8 cellular contexts compared by ENCODE assay signal in genomic region chr5:180832638-180833068, GRCh38. TPM values are rescaled to one million over a fixed set of nuclear protein-coding genes. Genes with fewer than 3 reads are reported as not detected.
A peak's percentile ranks its signal among the peaks of the same experiment; 100 is the strongest.
DNase-seq lines count a peak whose midpoint lies in the region; ATAC-seq, FAIRE-seq and TF ChIP-seq lines count a peak whose summit lies in the region.

No MANE protein-coding gene starts in this region.

- 70 to 90% methylated on average over 2 of the region's 2 CpGs for WGBS in upper lobe of left lung, 2 donors

- no peak for TF ChIP-seq CTCF in upper lobe of left lung (IDR thresholded peaks at IDR 0.05)
- TF ChIP-seq CTCF in BE2C (IDR thresholded peaks at IDR 0.05; ENCODE audit: low read depth, low read length) = no peak
- TF ChIP-seq CTCF in D721Med (IDR thresholded peaks at IDR 0.05; ENCODE audit: insufficient read depth, missing control alignments) = no peak

- no peaks in the 10 kb centered on the region for H3K27me3 ChIP-seq in upper lobe of left lung
- H3K27me3 ChIP-seq in BE2C = no peaks in the 10 kb centered on the region

- H3K27ac ChIP-seq in upper lobe of left lung = peak overlapping the region; percentile 98 to 99 (median 98)

- peak overlapping the region; percentile 97 for H3K4me3 Mint-ChIP-seq in T-helper 1 cell treated with Interleukin-12 subunit alpha and Interleukin-12 subunit beta and Interleukin-4 antibody, amounts not matched to agents 30 μg/mL and 1 μg/mL, for 36 hours

- H3K4me1 ChIP-seq in upper lobe of left lung (peaks cover 20 to 36% (median 30%) of the 10 kb centered on the region in 4 donors), BE2C (no peaks in the 10 kb centered on the region)

- peaks cover 3 to 32% (median 14%) of the 10 kb centered on the region in 4 donors for H3K36me3 ChIP-seq in upper lobe of left lung
- H3K36me3 ChIP-seq in BE2C = no peaks in the 10 kb centered on the region

- ATAC-seq in GM18867 (IDR thresholded peaks at IDR 0.05; ENCODE audit: unreplicated experiment) (peak; percentile 53), HG02678 (IDR thresholded peaks at IDR 0.05; ENCODE audit: unreplicated experiment) (peak; percentile 52), upper lobe of left lung (ENCODE audit: low FRiP score in 2 of 2) (no peak)

- H3K9me3 ChIP-seq in upper lobe of left lung = no peaks in the 10 kb centered on the region
- H3K9me3 ChIP-seq in BE2C = no peaks in the 10 kb centered on the region

- H3K4me1 Mint-ChIP-seq in T-helper 1 cell treated with Interleukin-12 subunit alpha and Interleukin-12 subunit beta and Interleukin-4 antibody, amounts not matched to agents 30 μg/mL and 1 μg/mL, for 36 hours (ENCODE audit: low read depth) = peaks cover 26% of the 10 kb centered on the region

- TF ChIP-seq EP300 in upper lobe of left lung (IDR thresholded peaks at IDR 0.05) = no peak

- no peaks in the 10 kb centered on the region for H3K27me3 Mint-ChIP-seq in T-helper 1 cell treated with Interleukin-12 subunit alpha and Interleukin-12 subunit beta and Interleukin-4 antibody, amounts not matched to agents 30 μg/mL and 1 μg/mL, for 36 hours (ENCODE audit: low read depth)

- H3K4me3 ChIP-seq in upper lobe of left lung (peak overlapping the region in 3 of 4 donors; percentile 78 to 90 (median 85)), BE2C (ENCODE audit: low read depth, low read length) (no peak overlapping the region)

- peak; percentile 83 for DNase-seq in germinal center (ENCODE audit: low spot score)
- no peak for DNase-seq in upper lobe of left lung
- DNase-seq in BE2C = no peak
- no peak for DNase-seq in DMS 273 (lab: John Stamatoyannopoulos, UW; ENCODE audit: unreplicated experiment)
- no peak for DNase-seq in D721Med (ENCODE audit: insufficient read length, low spot score)

- peak overlapping the region; percentile 98 for H3K27ac Mint-ChIP-seq in T-helper 1 cell treated with Interleukin-12 subunit alpha and Interleukin-12 subunit beta and Interleukin-4 antibody, amounts not matched to agents 30 μg/mL and 1 μg/mL, for 36 hours

- H3K36me3 Mint-ChIP-seq in T-helper 1 cell treated with Interleukin-12 subunit alpha and Interleukin-12 subunit beta and Interleukin-4 antibody, amounts not matched to agents 30 μg/mL and 1 μg/mL, for 36 hours (ENCODE audit: low read depth) = peaks cover 46% of the 10 kb centered on the region

- TF ChIP-seq POLR2A in upper lobe of left lung (IDR thresholded peaks at IDR 0.05) = no peak

- FAIRE-seq in D721Med (lab: Jason Lieb, UNC) = no peak

- peaks cover 9% of the 10 kb centered on the region for H3K9me3 Mint-ChIP-seq in T-helper 1 cell treated with Interleukin-12 subunit alpha and Interleukin-12 subunit beta and Interleukin-4 antibody, amounts not matched to agents 30 μg/mL and 1 μg/mL, for 36 hours

RNA-seq across cellular contexts. Expression of gene ZFP62, which starts 28.4 kb away (rescaled TPM):
- total RNA-seq in upper lobe of left lung = 10 to 100 TPM; 19.6 to 41.2 (median 26.1) TPM
- polyA plus RNA-seq in BE2C (2012; ENCODE audit: insufficient read depth, insufficient read length, low read depth) = 44.8 TPM

RNA-seq across cellular contexts. Expression of gene MGAT1, which starts 30.0 kb away (rescaled TPM):
- 100 to 1,000 TPM; 148 to 392 (median 277) TPM for total RNA-seq in upper lobe of left lung
- 120 TPM for polyA plus RNA-seq in BE2C (2012; ENCODE audit: insufficient read depth, insufficient read length, low read depth)

Comparison
In these comparisons a context has a peak if more than half of its experiments do, and no peak if none do; other contexts are left out.
1. ATAC-seq: peak in GM18867 (single experiment) and HG02678 (single experiment); none in upper lobe of left lung (0 of 2).